ENCODE assay signal across 12 cellular contexts in the genomic region with DNA sequence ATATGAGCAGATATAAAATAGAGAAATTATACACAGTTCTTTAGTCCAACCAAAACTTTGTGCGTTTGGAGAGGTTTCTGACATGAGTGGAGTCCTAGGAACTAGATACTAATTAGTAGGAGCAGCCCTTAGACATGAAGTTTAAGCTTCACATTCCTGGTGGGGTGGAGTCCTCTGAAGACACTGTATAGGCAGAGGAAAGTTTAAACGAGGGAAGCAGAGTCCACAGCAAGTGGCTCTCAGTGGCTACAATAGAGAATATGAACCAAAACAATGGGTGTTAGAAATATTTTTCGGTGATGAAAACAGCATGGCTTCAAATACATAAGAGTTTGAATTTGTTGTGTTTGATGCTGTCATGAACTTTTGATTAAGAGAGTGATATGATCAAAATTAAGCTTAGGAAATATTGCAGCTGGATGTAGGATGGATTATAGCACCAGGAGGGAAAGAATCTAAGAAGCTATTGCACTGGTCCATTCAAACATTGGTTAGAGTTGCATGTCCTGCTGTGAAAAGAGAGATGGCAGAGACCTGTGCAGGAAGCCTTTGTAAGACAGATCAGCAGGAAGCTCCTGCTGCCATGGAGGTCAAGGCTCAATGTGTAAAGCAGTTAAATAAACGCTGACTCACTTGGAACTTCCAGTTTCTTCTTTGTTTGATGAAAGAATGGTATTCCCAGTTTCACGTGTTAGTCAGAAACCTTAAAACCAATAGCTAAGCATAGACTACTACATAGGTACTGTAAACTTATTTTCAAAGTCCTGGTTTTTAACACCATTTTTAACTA.
DNase-seq lines count a peak whose midpoint lies in the region; ATAC-seq lines count a peak whose summit lies in the region.
"Had no signal": no experiment of that assay in that cellular context is flagged by ENCODE, and none has a peak within 500 bp of the region (broad histone marks: within the 10 kb centered on the region; RNA-seq: fewer than 3 reads in every experiment).

No MANE protein-coding gene starts in this region.

- ATAC-seq in GM21367 (IDR thresholded peaks at IDR 0.05; ENCODE audit: unreplicated experiment) (no peak), HG03520 (IDR thresholded peaks at IDR 0.05; ENCODE audit: unreplicated experiment) (no peak)

- no peaks in the 10 kb centered on the region for H3K9me3 ChIP-seq in mesodermal cell (ENCODE audit: control insufficient read depth, low read length)
- H3K9me3 ChIP-seq: heart right ventricle had no signal

- H3K27ac ChIP-seq in mesodermal cell (ENCODE audit: low read depth, low read length, severe bottlenecking) = peak overlapping the region; percentile 72
- H3K27ac ChIP-seq: heart right ventricle, parathyroid adenoma had no signal

- H3K4me3 ChIP-seq in mesodermal cell (ENCODE audit: extremely low read depth, insufficient read depth, low read length, poor library complexity, severe bottlenecking) = no peak overlapping the region
- H3K4me3 ChIP-seq: heart right ventricle had no signal

- peaks cover 11% of the 10 kb centered on the region for H3K4me1 ChIP-seq in mesodermal cell (ENCODE audit: control insufficient read depth, insufficient read depth, low read length, poor library complexity, severe bottlenecking)
- H3K4me1 ChIP-seq: heart right ventricle, parathyroid adenoma had no signal

- H3K36me3 ChIP-seq in mesodermal cell (ENCODE audit: control insufficient read depth, insufficient read depth, low read length) = no peaks in the 10 kb centered on the region

- 48 to 61% methylated on average over 2 to 4 of the region's 5 CpGs for WGBS in mesodermal cell (ENCODE audit: insufficient coverage in 2 of 2), 2 experiments

- DNase-seq in GDM1 (lab: John Stamatoyannopoulos, UW) (peak; percentile 23), NCI-H146 (lab: John Stamatoyannopoulos, UW) (peak; percentile 92), dermis blood vessel endothelial cell (peak; percentile 85), C1 segment of cervical spinal cord (lab: John Stamatoyannopoulos, UW) (no peak)
- DNase-seq in activated CD8-positive, alpha-beta memory T cell treated with anti-CD3 and anti-CD28 coated beads, Interleukin-2, amount 50 U/mL, for 4 hours = no peak
- DNase-seq: activated B cell treated with CpG ODN at 0.5 μM for 24 hours, heart right ventricle, NCI-H524 had no signal

Comparison
In these comparisons a context has a peak if more than half of its experiments do, and no peak if none do; other contexts are left out.
1. DNase-seq: peak in GDM1 (single experiment), NCI-H146 (single experiment) and dermis blood vessel endothelial cell (single experiment); none in C1 segment of cervical spinal cord (0 of 14) and activated CD8-positive, alpha-beta memory T cell treated with anti-CD3 and anti-CD28 coated beads, Interleukin-2, amount 50 U/mL, for 4 hours (single experiment).